9 cellular contexts compared by ENCODE assay signal in genomic region chr18:22324191-22325131, GRCh38.
DNase-seq lines count a peak whose midpoint lies in the region; ATAC-seq and TF ChIP-seq lines count a peak whose summit lies in the region.
"Had no signal": no experiment of that assay in that cellular context is flagged by ENCODE, and none has a peak within 500 bp of the region (broad histone marks: within the 10 kb centered on the region; RNA-seq: fewer than 3 reads in every experiment).

No MANE protein-coding gene starts in this region.

- H3K9me3 ChIP-seq in esophagus squamous epithelium, result no peaks in the 10 kb centered on the region
- H3K9me3 ChIP-seq in mucosa of descending colon, result no peaks in the 10 kb centered on the region
- H3K9me3 ChIP-seq in aorta (ENCODE audit: control insufficient read depth, low read length), result no peaks in the 10 kb centered on the region

- TF ChIP-seq CTCF in esophagus squamous epithelium (IDR thresholded peaks at IDR 0.05), result peak in 1 of 6 experiments; percentile 46
- TF ChIP-seq CTCF in mucosa of descending colon (IDR thresholded peaks at IDR 0.05), result no peak

- no peaks in the 10 kb centered on the region for H3K36me3 ChIP-seq in esophagus squamous epithelium
- H3K36me3 ChIP-seq in mucosa of descending colon (ENCODE audit: low read depth), result no peaks in the 10 kb centered on the region
- no peaks in the 10 kb centered on the region for H3K36me3 ChIP-seq in aorta (ENCODE audit: control insufficient read depth in 1 of 2, insufficient read depth in 2 of 2, low read length in 1 of 2)

- WGBS in esophagus squamous epithelium, 2 donors, result 19 to 34% methylated on average over 15 to 18 of the region's 30 CpGs
- WGBS in aorta, 2 donors, result 6% methylated on average over 29 to 30 of the region's 30 CpGs

- no peaks in the 10 kb centered on the region for H3K36me3 Mint-ChIP-seq in activated T-cell treated with anti-CD3 and anti-CD28 coated beads, Interleukin-2, amount 50 U/mL, for 72 hours (ENCODE audit: insufficient read depth in 2 of 2)
- no peaks in the 10 kb centered on the region for H3K36me3 Mint-ChIP-seq in activated T-cell treated with anti-CD3 and anti-CD28 coated beads, Interleukin-2, amount 50 U/mL, for 24 hours (ENCODE audit: low read depth)

- intact Hi-C loops in esophagus squamous epithelium (cut with DNase I) (no loop called here), mucosa of descending colon (cut with DNase I, micrococcal nuclease) (no loop called here), aorta (cut with DNase I) (no loop called here)

- H3K27me3 Mint-ChIP-seq in activated T-cell treated with anti-CD3 and anti-CD28 coated beads, Interleukin-2, amount 50 U/mL, for 72 hours (ENCODE audit: low read depth), result no peaks in the 10 kb centered on the region
- H3K27me3 Mint-ChIP-seq in activated T-cell treated with anti-CD3 and anti-CD28 coated beads, Interleukin-2, amount 50 U/mL, for 24 hours, result no peaks in the 10 kb centered on the region

- peak overlapping the region; percentile 47 to 51 for H3K4me3 Mint-ChIP-seq in activated T-cell treated with anti-CD3 and anti-CD28 coated beads, Interleukin-2, amount 50 U/mL, for 72 hours
- H3K4me3 Mint-ChIP-seq in activated T-cell treated with anti-CD3 and anti-CD28 coated beads, Interleukin-2, amount 50 U/mL, for 24 hours, result no peak overlapping the region

- no peak for TF ChIP-seq POLR2A in esophagus squamous epithelium (IDR thresholded peaks at IDR 0.05)

- DNase-seq in activated T-cell treated with anti-CD3 and anti-CD28 coated beads, Interleukin-2, amount 50 U/mL, for 72 hours, result no peak
- no peak for DNase-seq in activated T-cell treated with anti-CD3 and anti-CD28 coated beads, Interleukin-2, amount 50 U/mL, for 24 hours
- no peak for DNase-seq in esophagus squamous epithelium (lab: John Stamatoyannopoulos, UW)
- DNase-seq in mucosa of descending colon, result peak in 2 of 3 donors; percentile 57 to 71
- peak; percentile 80 to 88 for DNase-seq in aorta
- no peak for DNase-seq in HuH-7.5 (ENCODE audit: low spot score)
- DNase-seq in DMS53 treated with DMSO at 0.1 percent for 48 hours (lab: John Stamatoyannopoulos, UW; ENCODE audit: unreplicated experiment), result no peak
- DNase-seq: DND-41 had no signal

- H3K27me3 ChIP-seq in esophagus squamous epithelium (peaks cover 0 to 10% (median 0%) of the 10 kb centered on the region in 4 donors), aorta (ENCODE audit: control insufficient read depth in 1 of 2, insufficient read depth in 2 of 2, low read length in 1 of 2) (no peaks in the 10 kb centered on the region)

- H3K4me1 Mint-ChIP-seq in activated T-cell treated with anti-CD3 and anti-CD28 coated beads, Interleukin-2, amount 50 U/mL, for 72 hours (ENCODE audit: low read depth), result no peaks in the 10 kb centered on the region
- no peaks in the 10 kb centered on the region for H3K4me1 Mint-ChIP-seq in activated T-cell treated with anti-CD3 and anti-CD28 coated beads, Interleukin-2, amount 50 U/mL, for 24 hours (ENCODE audit: low read depth)

- H3K27ac ChIP-seq in esophagus squamous epithelium (no peak overlapping the region), aorta (ENCODE audit: low read depth in 1 of 2, low read length in 2 of 2) (peak overlapping the region in 1 of 2 donors; percentile 41)

- peak in 1 of 2 donors; percentile 58 for ATAC-seq in activated T-cell treated with anti-CD3 and anti-CD28 coated beads, Interleukin-2, amount 50 U/mL, for 72 hours (replicated peaks in 1 of 2)
- ATAC-seq in mucosa of descending colon, result peak; percentile 85
- ATAC-seq in aorta (ENCODE audit: low FRiP score), result peak; percentile 78
- ATAC-seq in HG03378 (IDR thresholded peaks at IDR 0.05; ENCODE audit: unreplicated experiment), result no peak

- no peak overlapping the region for H3K27ac Mint-ChIP-seq in activated T-cell treated with anti-CD3 and anti-CD28 coated beads, Interleukin-2, amount 50 U/mL, for 72 hours
- no peak overlapping the region for H3K27ac Mint-ChIP-seq in activated T-cell treated with anti-CD3 and anti-CD28 coated beads, Interleukin-2, amount 50 U/mL, for 24 hours

- peak overlapping the region in 3 of 4 donors; percentile 0 to 51 (median 23) for H3K4me3 ChIP-seq in esophagus squamous epithelium
- H3K4me3 ChIP-seq in mucosa of descending colon, result no peak overlapping the region
- peak overlapping the region; percentile 26 to 49 for H3K4me3 ChIP-seq in aorta (ENCODE audit: low read length in 2 of 2)

- H3K4me1 ChIP-seq in esophagus squamous epithelium (peaks cover 0 to 11% (median 8%) of the 10 kb centered on the region in 3 donors), mucosa of descending colon (ENCODE audit: low read depth) (no peaks in the 10 kb centered on the region), aorta (ENCODE audit: control insufficient read depth in 1 of 2, insufficient read depth in 2 of 2, low read length in 2 of 2) (no peaks in the 10 kb centered on the region)

- peaks cover 3 to 4% of the 10 kb centered on the region in 2 donors for H3K9me3 Mint-ChIP-seq in activated T-cell treated with anti-CD3 and anti-CD28 coated beads, Interleukin-2, amount 50 U/mL, for 72 hours
- no peaks in the 10 kb centered on the region for H3K9me3 Mint-ChIP-seq in activated T-cell treated with anti-CD3 and anti-CD28 coated beads, Interleukin-2, amount 50 U/mL, for 24 hours

Comparison
In these comparisons a context has a peak if more than half of its experiments do, and no peak if none do; other contexts are left out.
1. DNase-seq: peak in mucosa of descending colon (2 of 3) and aorta (2 of 2); none in activated T-cell treated with anti-CD3 and anti-CD28 coated beads, Interleukin-2, amount 50 U/mL, for 72 hours (0 of 2), activated T-cell treated with anti-CD3 and anti-CD28 coated beads, Interleukin-2, amount 50 U/mL, for 24 hours (single experiment), esophagus squamous epithelium (single experiment), HuH-7.5 (single experiment) and DMS53 treated with DMSO at 0.1 percent for 48 hours (single experiment).